In the genomic region with DNA sequence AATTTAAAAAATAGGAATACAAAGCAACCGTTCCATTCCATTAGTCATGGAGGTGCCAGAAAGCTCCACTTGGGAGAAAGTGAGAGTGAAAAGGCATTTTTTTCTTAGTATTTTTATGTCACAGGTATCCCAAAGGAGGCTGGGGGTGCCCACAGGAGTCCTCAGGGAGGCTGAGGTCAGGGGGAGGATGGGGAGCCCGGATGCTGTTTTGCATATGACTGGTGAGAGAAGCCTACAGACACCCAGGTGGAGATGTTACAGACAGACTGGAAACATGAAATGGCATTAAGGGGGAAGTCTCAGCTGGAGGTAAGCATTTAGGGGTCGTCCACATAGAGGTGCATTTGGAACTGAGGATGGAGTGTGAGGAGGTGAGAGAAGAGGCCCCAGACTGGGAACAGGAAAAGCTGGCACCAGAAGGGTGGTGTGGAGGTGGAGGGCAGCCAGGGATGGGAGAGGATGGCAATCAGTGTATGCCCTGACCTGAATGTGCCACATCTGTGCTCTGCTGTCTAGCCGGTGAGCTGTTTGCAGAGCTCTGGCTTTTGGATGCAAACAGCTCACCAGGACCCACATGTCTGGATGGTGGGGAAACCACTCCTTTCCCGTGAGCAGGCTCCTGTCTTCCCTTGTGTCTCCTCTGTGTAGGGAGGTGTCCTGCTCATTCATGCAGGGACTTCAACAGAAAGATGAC, we compare ENCODE assay signal across 14 cellular contexts.
"Had no signal": no experiment of that assay in that cellular context is flagged by ENCODE, and none has a peak within 500 bp of the region (broad histone marks: within the 10 kb centered on the region; RNA-seq: fewer than 3 reads in every experiment).

No MANE protein-coding gene starts in this region.

- H3K4me2 ChIP-seq: neural progenitor cell had no signal

- H3K9me3 ChIP-seq: breast epithelium, thoracic aorta had no signal

- H3K27ac ChIP-seq: breast epithelium, neural progenitor cell, parathyroid adenoma, thoracic aorta had no signal

- H3K4me1 ChIP-seq: breast epithelium, neural progenitor cell, parathyroid adenoma had no signal

- H3K79me2 ChIP-seq: parathyroid adenoma had no signal

- DNase-seq: activated CD4-positive, CD25-positive, alpha-beta regulatory T cell treated with anti-CD3 and anti-CD28 coated beads, Interleukin-2, amount 50 U/mL, for 72 hours; activated naive CD4-positive, alpha-beta T cell; aorta; cerebellar nuclear complex; effector memory CD8-positive, alpha-beta T cell; foreskin melanocyte; head of caudate nucleus; immature natural killer cell; midbrain; stimulated activated CD4-positive, alpha-beta T cell treated with anti-CD3 and anti-CD28 coated beads, Interleukin-1b, Interleukin-23, amount 100 ng/mL, for 48 hours had no signal

- ATAC-seq: effector memory CD8-positive, alpha-beta T cell had no signal

- H3K36me3 ChIP-seq: breast epithelium, neural progenitor cell, thoracic aorta had no signal

- H2AFZ ChIP-seq: parathyroid adenoma had no signal

- H3K4me3 ChIP-seq: breast epithelium, neural progenitor cell, thoracic aorta had no signal

- H3K9ac ChIP-seq: neural progenitor cell, parathyroid adenoma had no signal
